In the genomic region with DNA sequence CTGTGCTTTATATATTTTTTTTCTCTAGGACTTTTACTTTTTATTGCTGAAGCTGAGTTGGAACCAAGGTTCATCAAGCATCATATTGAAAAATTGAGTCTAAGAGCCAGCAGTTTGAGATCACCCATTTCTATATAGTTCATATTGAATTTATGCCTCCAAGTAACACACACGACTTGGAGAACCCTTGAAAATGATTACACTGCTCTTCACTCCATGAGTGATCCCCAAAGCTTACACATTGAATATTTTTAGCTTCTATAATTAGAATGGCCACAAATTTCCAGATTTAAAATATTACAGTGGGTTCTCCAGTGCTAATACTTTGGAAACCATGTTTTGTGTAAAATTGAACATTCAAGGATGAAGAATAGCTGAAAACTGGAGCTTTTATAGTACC, we compare ENCODE assay signal across 1 cellular context.
TF ChIP-seq lines count a peak whose summit lies in the region.

No MANE protein-coding gene starts in this region.

TF ChIP-seq in IMR-90, 13 proteins besides CTCF, POLR2A, EP300 and RAD21 (continued from another document):
- no peak for TF ChIP-seq MAFK (IDR thresholded peaks at IDR 0.05; ENCODE audit: low read depth, low read length)
